22 cellular contexts compared by ENCODE assay signal in genomic region chr3:189294649-189295048, GRCh38.
"Had no signal": no experiment of that assay in that cellular context is flagged by ENCODE, and none has a peak within 500 bp of the region (broad histone marks: within the 10 kb centered on the region; RNA-seq: fewer than 3 reads in every experiment).

No MANE protein-coding gene starts in this region.

- H3K27ac ChIP-seq: colonic mucosa, epithelial cell of prostate, esophagus squamous epithelium, gastrocnemius medialis, heart right ventricle, left ventricle myocardium inferior, lower lobe of right lung had no signal

- ATAC-seq: effector memory CD8-positive, alpha-beta T cell; esophagus mucosa; gastrocnemius medialis; heart right ventricle; left cardiac atrium; left lobe of liver; lower lobe of right lung; naive thymus-derived CD4-positive, alpha-beta T cell had no signal

- H3K4me3 ChIP-seq: colonic mucosa, esophagus squamous epithelium, gastrocnemius medialis, heart right ventricle, left ventricle myocardium inferior, lower lobe of right lung had no signal

- DNase-seq: colonic mucosa; cortex of kidney; effector CD8-positive, alpha-beta T cell; effector memory CD8-positive, alpha-beta T cell; endodermal cell; erythroblast; esophagus squamous epithelium; foreskin fibroblast; foreskin melanocyte; gastrocnemius medialis; glutamatergic neuron; head of caudate nucleus; heart right ventricle; hippocampal formation; left cardiac atrium; left ventricle myocardium inferior; lower lobe of right lung; mesenchymal stem cell; naive thymus-derived CD4-positive, alpha-beta T cell had no signal

- H3K4me1 ChIP-seq: colonic mucosa, gastrocnemius medialis, heart right ventricle, left ventricle myocardium inferior, lower lobe of right lung had no signal

- H3K36me3 ChIP-seq: colonic mucosa, esophagus squamous epithelium, gastrocnemius medialis, heart right ventricle, left ventricle myocardium inferior, lower lobe of right lung had no signal

- H3K9me3 ChIP-seq: colonic mucosa, esophagus squamous epithelium, gastrocnemius medialis, left ventricle myocardium inferior, lower lobe of right lung had no signal
